In genomic region chr2:128452536-128453530, GRCh38 we compare ENCODE assay signal across 19 cellular contexts.
DNase-seq lines count a peak whose midpoint lies in the region; ATAC-seq, FAIRE-seq and TF ChIP-seq lines count a peak whose summit lies in the region.
"Had no signal": no experiment of that assay in that cellular context is flagged by ENCODE, and none has a peak within 500 bp of the region (broad histone marks: within the 10 kb centered on the region; RNA-seq: fewer than 3 reads in every experiment).

No MANE protein-coding gene starts in this region.

- no peak for TF ChIP-seq CTCF in right atrium auricular region (IDR thresholded peaks at IDR 0.05)
- TF ChIP-seq CTCF in esophagus muscularis mucosa (IDR thresholded peaks at IDR 0.05): no peak
- no peak for TF ChIP-seq CTCF in osteoblast (IDR thresholded peaks at IDR 0.05; ENCODE audit: extremely low read depth, low read depth, low read length)
- TF ChIP-seq CTCF in vagina (IDR thresholded peaks at IDR 0.05): no peak
- TF ChIP-seq CTCF in dorsolateral prefrontal cortex (IDR thresholded peaks at IDR 0.05 in 54 of 56, conservative IDR thresholded peaks at IDR 0.05 in 2 of 56; ENCODE audit: low read depth in 1 of 56, partially characterized antibody in 56 of 56): no peak

- H3K36me3 ChIP-seq in right atrium auricular region (no peaks in the 10 kb centered on the region), esophagus muscularis mucosa (no peaks in the 10 kb centered on the region), osteoblast (ENCODE audit: insufficient read depth, low read length) (no peaks in the 10 kb centered on the region), vagina (no peaks in the 10 kb centered on the region)

- TF ChIP-seq EP300 in esophagus muscularis mucosa (IDR thresholded peaks at IDR 0.05): no peak

- intact Hi-C loops in Right ventricle myocardium inferior (cut with DNase I): no loop called here
- intact Hi-C loops in esophagus muscularis mucosa (cut with DNase I): no loop called here
- intact Hi-C loops in vagina (cut with DNase I): no loop called here
- intact Hi-C loops in dorsolateral prefrontal cortex (cut with DNase I): no loop called here

- H3K27ac ChIP-seq in right atrium auricular region (no peak overlapping the region), esophagus muscularis mucosa (replicated peaks in 1 of 4) (no peak overlapping the region), osteoblast (ENCODE audit: low read depth, low read length) (no peak overlapping the region), vagina (no peak overlapping the region), dorsolateral prefrontal cortex (no peak overlapping the region)
- H3K27ac ChIP-seq: hepatocyte, psoas muscle had no signal

- TF ChIP-seq POLR2A in esophagus muscularis mucosa (IDR thresholded peaks at IDR 0.05; ENCODE audit: low read depth) (no peak), vagina (IDR thresholded peaks at IDR 0.05) (no peak)

- ATAC-seq in Right ventricle myocardium inferior (no peak), HG02938 (IDR thresholded peaks at IDR 0.05; ENCODE audit: unreplicated experiment) (no peak)
- ATAC-seq: psoas muscle had no signal

- H3K4me2 ChIP-seq in osteoblast (ENCODE audit: insufficient read depth, low read length): no peak overlapping the region
- H3K4me2 ChIP-seq: hepatocyte had no signal

- DNase-seq in right atrium auricular region (ENCODE audit: low spot score): peak; percentile 49
- DNase-seq in Right ventricle myocardium inferior (ENCODE audit: missing footprints): no peak
- peak; percentile 83 for DNase-seq in esophagus muscularis mucosa (ENCODE audit: extremely low spot score)
- DNase-seq in osteoblast (ENCODE audit: insufficient read length, low spot score, missing footprints): peak; percentile 53
- peak; percentile 67 to 77 for DNase-seq in vagina (ENCODE audit: extremely low spot score in 2 of 2)
- no peak for DNase-seq in dorsolateral prefrontal cortex
- no peak for DNase-seq in GM19239 (ENCODE audit: insufficient read length, low spot score)
- DNase-seq: activated CD4-positive, CD25-positive, alpha-beta regulatory T cell treated with anti-CD3 and anti-CD28 coated beads, Interleukin-2, amount 50 U/mL, for 72 hours; GOT3; NCI-H1048; NCI-H1694 treated with DMSO at 0.1 percent for 48 hours; NCI-H524 treated with DMSO at 0.1 percent for 48 hours; psoas muscle had no signal

- no peak for FAIRE-seq in GM19239 (lab: Jason Lieb, UNC)
- FAIRE-seq: frontal cortex, G401.6, GM18507, TTC549 had no signal

- H3K27me3 ChIP-seq in right atrium auricular region (no peaks in the 10 kb centered on the region), esophagus muscularis mucosa (peaks cover 0 to 18% (median 0%) of the 10 kb centered on the region in 4 donors), osteoblast (ENCODE audit: insufficient read depth, low read length) (peaks cover 4% of the 10 kb centered on the region), vagina (no peaks in the 10 kb centered on the region), dorsolateral prefrontal cortex (peaks cover 0 to 8% (median 0%) of the 10 kb centered on the region in 45 donors)

- H2AFZ ChIP-seq in osteoblast (ENCODE audit: low read length): no peak overlapping the region
- H2AFZ ChIP-seq: hepatocyte had no signal

- WGBS in esophagus muscularis mucosa: 93% methylated on average over 20 of the region's 20 CpGs

- H3K4me1 ChIP-seq in right atrium auricular region: no peaks in the 10 kb centered on the region
- no peaks in the 10 kb centered on the region for H3K4me1 ChIP-seq in esophagus muscularis mucosa
- H3K4me1 ChIP-seq in osteoblast (ENCODE audit: insufficient read depth, low read length): no peaks in the 10 kb centered on the region
- peaks cover 8% of the 10 kb centered on the region for H3K4me1 ChIP-seq in vagina
- H3K4me1 ChIP-seq: psoas muscle had no signal

- H4K20me1 ChIP-seq in osteoblast (ENCODE audit: insufficient read depth, low read length): no peaks in the 10 kb centered on the region

- no peaks in the 10 kb centered on the region for H3K79me2 ChIP-seq in osteoblast (ENCODE audit: insufficient read depth, low read length)
- H3K79me2 ChIP-seq: hepatocyte had no signal

- H3K4me3 ChIP-seq in right atrium auricular region (no peak overlapping the region), esophagus muscularis mucosa (no peak overlapping the region), osteoblast (ENCODE audit: insufficient read depth, low read length) (no peak overlapping the region), vagina (no peak overlapping the region), dorsolateral prefrontal cortex (no peak overlapping the region)
- H3K4me3 ChIP-seq: hepatocyte, psoas muscle had no signal

- H3K9me3 ChIP-seq in right atrium auricular region (no peaks in the 10 kb centered on the region), esophagus muscularis mucosa (no peaks in the 10 kb centered on the region), osteoblast (ENCODE audit: low read depth, low read length) (no peaks in the 10 kb centered on the region), vagina (no peaks in the 10 kb centered on the region)
- H3K9me3 ChIP-seq: psoas muscle had no signal

Comparison
In these comparisons a context has a peak if more than half of its experiments do, and no peak if none do; other contexts are left out.
1. DNase-seq: peak in right atrium auricular region (single experiment), esophagus muscularis mucosa (single experiment), osteoblast (single experiment) and vagina (2 of 2); none in Right ventricle myocardium inferior (single experiment), dorsolateral prefrontal cortex (0 of 10) and GM19239 (single experiment).